In genomic region chr6:16414205-16414604, GRCh38 we compare ENCODE assay signal across 1 cellular context.
TF ChIP-seq lines count a peak whose summit lies in the region.

No MANE protein-coding gene starts in this region.

TF ChIP-seq in WTC11, 78 proteins besides CTCF, POLR2A, EP300 and RAD21 (continued from another document):
- TF ChIP-seq ZNF425 (CRISPR knock-in tag; conservative IDR thresholded peaks at IDR 0.05) = no peak
- no peak for TF ChIP-seq SMAD3 (CRISPR knock-in tag; IDR thresholded peaks at IDR 0.05; ENCODE audit: borderline replicate concordance)
- TF ChIP-seq NR2C2 (CRISPR knock-in tag; IDR thresholded peaks at IDR 0.05) = no peak
- no peak for TF ChIP-seq ERG (CRISPR knock-in tag; IDR thresholded peaks at IDR 0.05)
- no peak for TF ChIP-seq HMGXB4 (CRISPR knock-in tag; IDR thresholded peaks at IDR 0.05)
- no peak for TF ChIP-seq CREM (CRISPR knock-in tag; IDR thresholded peaks at IDR 0.05)
- no peak for TF ChIP-seq CBFB (CRISPR knock-in tag; IDR thresholded peaks at IDR 0.05; ENCODE audit: low read depth)
- no peak for TF ChIP-seq ZNF219 (CRISPR knock-in tag; IDR thresholded peaks at IDR 0.05; ENCODE audit: borderline replicate concordance)
- TF ChIP-seq ZNF138 (CRISPR knock-in tag; conservative IDR thresholded peaks at IDR 0.05) = no peak
- no peak for TF ChIP-seq ZNF396 (CRISPR knock-in tag; IDR thresholded peaks at IDR 0.05; ENCODE audit: borderline replicate concordance)
